In the genomic region with DNA sequence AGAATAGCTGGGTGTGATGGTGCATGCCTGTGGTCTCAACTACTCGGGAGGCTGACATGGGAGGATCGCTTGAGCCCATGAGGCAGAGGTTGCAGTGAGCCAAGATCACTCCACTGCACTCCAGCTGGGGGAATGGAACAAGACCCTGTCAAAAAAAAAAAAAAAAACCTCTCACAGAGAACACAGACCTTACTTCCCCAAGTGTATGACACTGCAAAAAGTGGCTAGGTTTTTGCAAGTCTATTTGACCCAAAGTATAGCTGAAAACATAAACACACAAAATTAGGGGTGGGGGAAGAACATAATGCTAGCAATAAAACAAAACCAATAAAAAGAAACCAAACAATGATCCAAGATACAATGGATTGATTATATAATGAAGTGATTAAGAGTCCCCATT, we compare ENCODE assay signal across 15 cellular contexts.
"Had no signal": no experiment of that assay in that cellular context is flagged by ENCODE, and none has a peak within 500 bp of the region (broad histone marks: within the 10 kb centered on the region; RNA-seq: fewer than 3 reads in every experiment).

No MANE protein-coding gene starts in this region.

- H3K9me3 ChIP-seq: body of pancreas, colonic mucosa, esophagus muscularis mucosa, left ventricle myocardium inferior, mucosa of descending colon, pancreas, thoracic aorta had no signal

- H3K36me3 ChIP-seq: colonic mucosa, esophagus muscularis mucosa, left ventricle myocardium inferior, pancreas, thoracic aorta had no signal

- H3K27me3 ChIP-seq: body of pancreas, colonic mucosa, esophagus muscularis mucosa, pancreas had no signal

- H3K4me3 ChIP-seq: body of pancreas, colonic mucosa, esophagus muscularis mucosa, left ventricle myocardium inferior, mucosa of descending colon, pancreas, thoracic aorta had no signal

- H3K27ac ChIP-seq: body of pancreas, colonic mucosa, esophagus muscularis mucosa, left ventricle myocardium inferior, pancreas, thoracic aorta had no signal

- ATAC-seq: body of pancreas; mucosa of descending colon; naive thymus-derived CD4-positive, alpha-beta T cell; pancreas; stimulated activated effector memory CD8-positive, alpha-beta T cell treated with anti-CD3 and anti-CD28 coated beads, Interleukin-12 subunit alpha, Interleukin-12 subunit beta, amount 100 ng/mL, for 72 hours had no signal

- DNase-seq: activated CD4-positive, CD25-positive, alpha-beta regulatory T cell treated with anti-CD3 and anti-CD28 coated beads, Interleukin-2, amount 50 U/mL, for 72 hours; activated naive CD8-positive, alpha-beta T cell treated with anti-CD3 and anti-CD28 coated beads for 36 hours; amygdala; body of pancreas; caudate nucleus; colonic mucosa; hypothalamus; kidney; left ventricle myocardium inferior; mucosa of descending colon; naive thymus-derived CD4-positive, alpha-beta T cell; pancreas had no signal

- H3K4me1 ChIP-seq: colonic mucosa had no signal
